1 cellular context compared by ENCODE assay signal in the genomic region with DNA sequence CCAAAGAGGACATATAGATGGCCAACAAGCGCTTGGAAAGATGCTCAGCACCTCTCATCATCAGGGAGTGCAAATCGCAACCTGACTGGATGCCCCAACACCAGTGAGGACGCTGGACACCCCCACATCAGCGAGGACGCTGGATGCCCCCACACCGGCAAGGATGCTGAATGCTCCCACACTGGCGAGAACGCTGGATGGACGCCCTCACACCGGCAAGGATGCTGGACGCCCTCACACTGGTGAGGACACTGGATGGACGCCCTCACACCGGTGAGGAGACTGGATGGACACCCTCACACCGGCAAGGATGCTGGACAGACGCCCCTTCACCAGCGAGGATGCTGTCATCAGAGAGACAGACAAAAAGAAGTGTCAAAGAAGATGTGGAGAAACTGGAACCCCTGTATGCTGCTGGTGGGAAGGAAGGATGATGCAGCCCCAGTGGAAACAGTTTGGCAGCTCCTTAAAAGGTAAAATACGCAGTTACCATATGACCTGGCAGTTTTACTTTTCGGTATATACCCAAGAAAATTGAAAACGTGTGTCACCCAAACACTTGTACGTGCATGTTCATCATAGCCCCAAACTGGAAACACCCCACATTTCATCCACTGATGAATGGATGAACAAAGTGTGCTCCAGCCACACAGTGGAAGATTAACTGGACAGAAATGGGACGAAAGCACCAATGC.
TF ChIP-seq lines count a peak whose summit lies in the region.

No MANE protein-coding gene starts in this region.

TF ChIP-seq in H1, 55 proteins besides CTCF, POLR2A, EP300 and RAD21:
- TF ChIP-seq, protein P1, sequence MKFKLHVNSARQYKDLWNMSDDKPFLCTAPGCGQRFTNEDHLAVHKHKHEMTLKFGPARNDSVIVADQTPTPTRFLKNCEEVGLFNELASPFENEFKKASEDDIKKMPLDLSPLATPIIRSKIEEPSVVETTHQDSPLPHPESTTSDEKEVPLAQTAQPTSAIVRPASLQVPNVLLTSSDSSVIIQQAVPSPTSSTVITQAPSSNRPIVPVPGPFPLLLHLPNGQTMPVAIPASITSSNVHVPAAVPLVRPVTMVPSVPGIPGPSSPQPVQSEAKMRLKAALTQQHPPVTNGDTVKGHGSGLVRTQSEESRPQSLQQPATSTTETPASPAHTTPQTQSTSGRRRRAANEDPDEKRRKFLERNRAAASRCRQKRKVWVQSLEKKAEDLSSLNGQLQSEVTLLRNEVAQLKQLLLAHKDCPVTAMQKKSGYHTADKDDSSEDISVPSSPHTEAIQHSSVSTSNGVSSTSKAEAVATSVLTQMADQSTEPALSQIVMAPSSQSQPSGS (IDR thresholded peaks at IDR 0.05; ENCODE audit: low read length), result no peak
- TF ChIP-seq BRCA1 (IDR thresholded peaks at IDR 0.05; ENCODE audit: low read depth, low read length) (no peak), NRF1 (IDR thresholded peaks at IDR 0.05; ENCODE audit: low read depth, low read length) (no peak), JUND (IDR thresholded peaks at IDR 0.05; ENCODE audit: low read length) (no peak), POLR2AphosphoS5 (IDR thresholded peaks at IDR 0.05; ENCODE audit: low read depth, low read length) (no peak), SP1 (IDR thresholded peaks at IDR 0.05; ENCODE audit: low read depth, low read length) (no peak), CHD2 (IDR thresholded peaks at IDR 0.05; ENCODE audit: low read length) (no peak), FOSL1 (IDR thresholded peaks at IDR 0.05; ENCODE audit: insufficient read depth, low read depth, low read length) (no peak), YY1 (IDR thresholded peaks at IDR 0.05; ENCODE audit: low read depth, low read length) (no peak), RNF2 (IDR thresholded peaks at IDR 0.05; ENCODE audit: borderline replicate concordance, low read depth, low read length, missing control alignments, poor library complexity, severe bottlenecking) (no peak), RFX5 (IDR thresholded peaks at IDR 0.05; ENCODE audit: borderline replicate concordance, low read depth, low read length) (no peak), CBX5 (IDR thresholded peaks at IDR 0.05; ENCODE audit: low read depth, low read length) (no peak)
TF ChIP-seq in H1: peak in this region for 0.
